In the genomic region with DNA sequence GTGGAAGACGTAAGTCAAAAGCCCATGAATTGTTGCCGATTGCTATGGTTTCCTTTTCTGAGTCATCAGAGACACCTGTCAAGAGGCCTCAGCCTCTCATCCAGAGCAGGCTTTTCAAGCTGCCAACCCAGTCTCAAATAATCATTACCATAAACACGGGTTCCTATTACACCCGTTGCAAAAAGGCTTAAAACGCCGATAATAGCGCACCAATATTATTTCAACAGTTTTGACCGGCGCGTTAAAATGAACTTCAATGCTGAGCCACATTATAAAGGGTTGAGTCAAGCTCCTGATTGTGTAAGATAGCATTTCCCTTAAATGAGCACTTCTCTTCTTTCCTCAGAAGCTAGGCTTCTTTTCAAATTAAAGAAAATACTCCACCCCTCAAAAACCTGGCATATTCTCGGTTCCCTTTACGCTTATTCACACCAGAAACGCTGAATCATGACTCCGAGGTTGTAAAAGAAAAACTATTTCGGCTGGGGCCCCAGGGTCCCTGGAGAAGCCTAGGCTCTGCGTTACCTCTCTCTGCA, we compare ENCODE assay signal across 8 cellular contexts. TPM values are rescaled to one million over a fixed set of nuclear protein-coding genes. Genes with fewer than 3 reads are reported as not detected.
A peak's percentile ranks its signal among the peaks of the same experiment; 100 is the strongest.
DNase-seq lines count a peak whose midpoint lies in the region; ATAC-seq, FAIRE-seq and TF ChIP-seq lines count a peak whose summit lies in the region.
"Had no signal": no experiment of that assay in that cellular context is flagged by ENCODE, and none has a peak within 500 bp of the region (broad histone marks: within the 10 kb centered on the region; RNA-seq: fewer than 3 reads in every experiment).

No MANE protein-coding gene starts in this region.

- FAIRE-seq in HepG2 (lab: Jason Lieb, UNC), result no peak

- POLR2A ChIA-PET in HepG2 (lab: Yijun Ruan, JAX), result no interaction called here

- peak overlapping the region; percentile 77 to 95 (median 92) for H3K4me3 ChIP-seq in mammary epithelial cell (replicated peaks in 1 of 3; ENCODE audit: insufficient read depth in 1 of 3, low read depth in 2 of 3, low read length in 3 of 3)
- H3K4me3 ChIP-seq in HepG2 (replicated peaks in 1 of 3; ENCODE audit: insufficient read depth in 1 of 3, low read depth in 2 of 3, low read length in 3 of 3), result no peak overlapping the region
- peak overlapping the region; percentile 38 for H3K4me3 ChIP-seq in thymus (ENCODE audit: low read length)

- H4K20me1 ChIP-seq in mammary epithelial cell (ENCODE audit: insufficient read depth, low read length) (no peaks in the 10 kb centered on the region), HepG2 (ENCODE audit: insufficient read depth, low read length) (no peaks in the 10 kb centered on the region)

- CTCF ChIA-PET in mammary epithelial cell (lab: Charles Lee; ENCODE audit: low non-redundant PET), result interaction anchor here (0.5 to 1.0 kb wide), 2 partner anchors 13 to 161 kb away, joined by 5 to 6 read pairs; no protein-coding TSS in a partner anchor
- CTCF ChIA-PET in HepG2 (lab: Yijun Ruan, JAX; ENCODE audit: low intra/inter-chr PET ratio, low total read pairs), result no interaction called here

- peaks cover 6% of the 10 kb centered on the region for H3K4me1 ChIP-seq in mammary epithelial cell (ENCODE audit: insufficient read depth, low read length)
- 0 out of 2 replicates have a peak, but pooled peaks cover 10% of the 10 kb centered on the region for H3K4me1 ChIP-seq in HepG2 (ENCODE audit: insufficient read depth, low read length)
- no peaks in the 10 kb centered on the region for H3K4me1 ChIP-seq in thymus (ENCODE audit: control insufficient read depth, insufficient read depth, low read length)

- WGBS in mammary epithelial cell (ENCODE audit: low coverage, missing lambda C conversion rate), result under 1% methylated on average over 16 of the region's 16 CpGs
- 6% methylated on average over 16 of the region's 16 CpGs for WGBS in HepG2 (ENCODE audit: low lambda C conversion rate)
- 12% methylated on average over 16 of the region's 16 CpGs for WGBS in thymus

- no peak for TF ChIP-seq RAD21 in HepG2 (CRISPR knock-in tag; IDR thresholded peaks at IDR 0.05)

- TF ChIP-seq CTCF in mammary epithelial cell (conservative IDR thresholded peaks at IDR 0.05 in 1 of 2, IDR thresholded peaks at IDR 0.05 in 1 of 2; ENCODE audit: extremely low read depth in 1 of 2, insufficient read depth in 1 of 2, low read depth in 1 of 2, low read length in 2 of 2) (no peak), HepG2 (CRISPR knock-in tag; IDR thresholded peaks at IDR 0.05) (no peak)

- H3K79me2 ChIP-seq in mammary epithelial cell (ENCODE audit: insufficient read depth, low read length) (peaks cover 52% of the 10 kb centered on the region), HepG2 (ENCODE audit: insufficient read depth, low read length) (no peaks in the 10 kb centered on the region)

- H3K27me3 ChIP-seq in mammary epithelial cell (ENCODE audit: insufficient read depth, low read length) (no peaks in the 10 kb centered on the region), HepG2 (ENCODE audit: control insufficient read depth in 1 of 2, insufficient read depth in 2 of 2, low read length in 2 of 2) (peaks cover 0 to 41% of the 10 kb centered on the region in 2 experiments; a peak in 3 of 5 replicates), thymus (ENCODE audit: control insufficient read depth, insufficient read depth) (peaks cover 41% of the 10 kb centered on the region)

- dilution Hi-C loops in mammary epithelial cell (cut with HindIII; ENCODE audit: low sequenced_read_pairs), result no loop called here

- intact Hi-C loops in mammary epithelial cell (cut with micrococcal nuclease) (loop anchor here (1.0 to 10.0 kb wide), 7 partner anchors 41 to 1022 kb away; no protein-coding TSS in a partner anchor), HepG2 (cut with micrococcal nuclease; ENCODE audit: unreplicated experiment) (loop anchor here (10.0 kb wide), 1 partner anchor 138 kb away; no protein-coding TSS in a partner anchor)

- TF ChIP-seq EP300 in HepG2 (IDR thresholded peaks at IDR 0.05; ENCODE audit: low read depth in 2 of 2, low read length in 2 of 2) (no peak), HepG2 (CRISPR knock-in tag; IDR thresholded peaks at IDR 0.05; ENCODE audit: borderline replicate concordance) (no peak)

- peaks cover 3% of the 10 kb centered on the region for H3K9me3 ChIP-seq in mammary epithelial cell (replicated peaks; ENCODE audit: insufficient read depth, low read length)
- no peaks in the 10 kb centered on the region for H3K9me3 ChIP-seq in HepG2 (ENCODE audit: low read length)
- no peaks in the 10 kb centered on the region for H3K9me3 ChIP-seq in thymus (ENCODE audit: control insufficient read depth)

- ATAC-seq in GM18907 (IDR thresholded peaks at IDR 0.05; ENCODE audit: unreplicated experiment), result peak; percentile 83
- peak; percentile 72 for ATAC-seq in HG02610 (IDR thresholded peaks at IDR 0.05; ENCODE audit: unreplicated experiment)
- ATAC-seq in HepG2, result peak; percentile 10; the same call in 1 of the 3 replicates

- in situ Hi-C loops in mammary epithelial cell (cut with MboI; ENCODE audit: low sequenced_read_pairs in 2 of 2), result no loop called here
- in situ Hi-C loops in HepG2 (cut with HindIII; ENCODE audit: extremely low pct_ligation_motif_present, low pct_unique_long_range_greater_than_20kb), result no loop called here

- peak overlapping the region; percentile 84 for H3K4me2 ChIP-seq in mammary epithelial cell (ENCODE audit: insufficient read depth, low read depth, low read length)
- peak overlapping the region; percentile 72; the same call in 1 of the 2 replicates for H3K4me2 ChIP-seq in HepG2 (ENCODE audit: low read depth, low read length)

- DNase-seq in NCI-H1436 treated with DMSO at 0.1 percent for 48 hours (lab: John Stamatoyannopoulos, UW) (peak; percentile 20), mammary epithelial cell (peak; percentile 77), HepG2 (ENCODE audit: low spot score) (no peak), COR-L47 (lab: John Stamatoyannopoulos, UW) (no peak)

- H2AFZ ChIP-seq in mammary epithelial cell (ENCODE audit: low read depth, low read length), result peak overlapping the region; percentile 95
- H2AFZ ChIP-seq in HepG2 (ENCODE audit: low read length), result no peak overlapping the region

- BruUV-seq in mammary epithelial cell (replicated peaks; lab: Mats Ljungman, UMichigan), result TSS peak; percentile 35
- no TSS peak for BruUV-seq in HepG2 (replicated peaks; lab: Mats Ljungman, UMichigan)

- peak overlapping the region; percentile 83 for H3K9ac ChIP-seq in mammary epithelial cell (ENCODE audit: insufficient read depth, low read length)
- no peak overlapping the region for H3K9ac ChIP-seq in HepG2 (ENCODE audit: insufficient read depth, low read depth, low read length)

- no peak for TF ChIP-seq POLR2A in HepG2 (IDR thresholded peaks at IDR 0.05; ENCODE audit: insufficient read depth in 1 of 2, low read depth in 2 of 2, low read length in 2 of 2)

- H3K36me3 ChIP-seq in mammary epithelial cell (ENCODE audit: insufficient read depth, low read length), result no peaks in the 10 kb centered on the region
- no peaks in the 10 kb centered on the region for H3K36me3 ChIP-seq in HepG2 (replicated peaks in 1 of 2; ENCODE audit: control insufficient read depth in 1 of 2, insufficient read depth in 2 of 2, low read length in 2 of 2)
- no peaks in the 10 kb centered on the region for H3K36me3 ChIP-seq in thymus (ENCODE audit: control insufficient read depth, insufficient read depth)

- peak overlapping the region; percentile 90 for H3K27ac ChIP-seq in mammary epithelial cell (ENCODE audit: insufficient read depth, low read depth, low read length)
- H3K27ac ChIP-seq in HepG2 (ENCODE audit: extremely low read length, insufficient read depth, low read length), result no peak overlapping the region
- H3K27ac ChIP-seq in thymus (ENCODE audit: low read depth), result peak overlapping the region; percentile 58

TF ChIP-seq in HepG2, 621 proteins besides CTCF, POLR2A, EP300 and RAD21:
- TF ChIP-seq ZNF879 (CRISPR knock-in tag; IDR thresholded peaks at IDR 0.05), result no peak
- 0 out of 4 replicates have a peak, but pooled peaks of 1 of the 2 experiments have one; percentile 9 for TF ChIP-seq MAFK (conservative IDR thresholded peaks at IDR 0.05 in 1 of 2, IDR thresholded peaks at IDR 0.05 in 1 of 2; ENCODE audit: low read length in 2 of 2)

RNA-seq across cellular contexts. Expression of a gene that starts 1.4 kb away (rescaled TPM):
- 100 to 1,000 TPM in 1 of 2 donors, 10 to 100 TPM in 1; 46.1 to 106 TPM for total RNA-seq in mammary epithelial cell
- 29.4 TPM for polyA plus RNA-seq in mammary epithelial cell
- 46.9 TPM for polyA minus RNA-seq in mammary epithelial cell
- 1.4 and 1.8 TPM in 2 replicates for total RNA-seq in HepG2 (2016; rRNA removed; fragmentation: Illumina TruSeq; extraction: Trizol)
- total RNA-seq in HepG2 (2016; cell fraction: cytosol; rRNA removed; fragmentation: Illumina TruSeq; extraction: Trizol; ENCODE audit: low read depth), result 0.35 and 0.71 TPM in 2 replicates
- total RNA-seq in HepG2 (2016; cell fraction: insoluble cytoplasmic fraction; rRNA removed; fragmentation: Illumina TruSeq; extraction: Trizol), result 1.6 and 1.8 TPM in 2 replicates
- total RNA-seq in HepG2 (2016; cell fraction: membrane; rRNA removed; fragmentation: Illumina TruSeq; extraction: Trizol), result 1.00 and 1.1 TPM in 2 replicates
- total RNA-seq in HepG2 (2016; cell fraction: nucleus; rRNA removed; fragmentation: Illumina TruSeq; extraction: Trizol), result 2.6 and 2.8 TPM in 2 replicates
- polyA plus RNA-seq in HepG2 (2011; rRNA removed), result 0.69 and 1.1 TPM in 2 replicates
- 0.44 and 0.50 TPM in 2 replicates for polyA plus RNA-seq in HepG2 (2011; cell fraction: cytosol; rRNA removed)
- polyA plus RNA-seq in HepG2 (2011; cell fraction: nucleus; rRNA removed), result 0.23 and 0.31 TPM in 2 replicates
- 0.42 and 0.63 TPM in 2 replicates for polyA plus RNA-seq in HepG2 (2012)
- polyA plus RNA-seq in HepG2 (2016; cell fraction: cytosol; fragmentation: Illumina TruSeq; extraction: Trizol; ENCODE audit: low read depth), result 0.24 and 0.34 TPM in 2 replicates
- 0.56 and 1.1 TPM in 2 replicates for polyA plus RNA-seq in HepG2 (2016; cell fraction: insoluble cytoplasmic fraction; fragmentation: Illumina TruSeq; extraction: Trizol; ENCODE audit: low read depth)
- 0.34 and 0.71 TPM in 2 replicates for polyA plus RNA-seq in HepG2 (2016; cell fraction: membrane; fragmentation: Illumina TruSeq; extraction: Trizol; ENCODE audit: low read depth)
- 1.3 and 1.6 TPM in 2 replicates for polyA plus RNA-seq in HepG2 (2016; cell fraction: nucleus; fragmentation: Illumina TruSeq; extraction: Trizol; ENCODE audit: insufficient read depth, low read depth)
- 1.0 and 109 TPM in 2 replicates for polyA minus RNA-seq in HepG2 (2011; rRNA and poly(A)+ RNA removed; ENCODE audit: low replicate concordance)
- 1.1 and 1.4 TPM in 2 replicates for polyA minus RNA-seq in HepG2 (2011; cell fraction: cytosol; rRNA and poly(A)+ RNA removed)
- 1.8 and 3.0 TPM in 2 replicates for polyA minus RNA-seq in HepG2 (2011; cell fraction: nucleus; rRNA and poly(A)+ RNA removed)
- polyA plus RNA-seq in thymus, result 9.3 TPM
- total RNA-seq: activated CD8-positive, alpha-beta memory T cell treated with anti-CD3 and anti-CD28 coated beads for 36 hours had no signal

Comparison
In these comparisons a context has a peak if more than half of its experiments do, and no peak if none do; other contexts are left out.
1. ATAC-seq: peak in every context shown above with its lines; median percentile 83 in GM18907; 72 in HG02610; 10 in HepG2.
2. DNase-seq: peak in NCI-H1436 treated with DMSO at 0.1 percent for 48 hours (single experiment) and mammary epithelial cell (single experiment); none in HepG2 (single experiment) and COR-L47 (single experiment).
3. H3K4me3 ChIP-seq: peak in mammary epithelial cell (3 of 3) and thymus (single experiment); none in HepG2 (0 of 3).